In genomic region chr6:158722176-158722729, GRCh38 we compare ENCODE assay signal across 16 cellular contexts.
DNase-seq lines count a peak whose midpoint lies in the region; ATAC-seq, FAIRE-seq and TF ChIP-seq lines count a peak whose summit lies in the region.
"Had no signal": no experiment of that assay in that cellular context is flagged by ENCODE, and none has a peak within 500 bp of the region (broad histone marks: within the 10 kb centered on the region; RNA-seq: fewer than 3 reads in every experiment).

No MANE protein-coding gene starts in this region.

- no TSS peak for BruUV-seq in K562 (replicated peaks; lab: Mats Ljungman, UMichigan)

- H3K4me2 ChIP-seq in A549 (no peak overlapping the region), K562 (ENCODE audit: insufficient read depth, low read length) (no peak overlapping the region)

- TF ChIP-seq CTCF in A549 (IDR thresholded peaks at IDR 0.05) = no peak
- TF ChIP-seq CTCF in K562 (IDR thresholded peaks at IDR 0.05 in 2 of 3, conservative IDR thresholded peaks at IDR 0.05 in 1 of 3; ENCODE audit: insufficient read depth in 2 of 3, low read depth in 1 of 3, low read length in 3 of 3) = no peak

- TF ChIP-seq POLR2A in A549 (IDR thresholded peaks at IDR 0.05; ENCODE audit: low read length) = no peak
- no peak for TF ChIP-seq POLR2A in K562 (conservative IDR thresholded peaks at IDR 0.05)

- no peaks in the 10 kb centered on the region for H3K9me3 Mint-ChIP-seq in CD8-positive, alpha-beta memory T cell
- H3K9me3 Mint-ChIP-seq in stimulated activated memory B cell treated with anti-CD40 and anti-IgM and Interleukin-4, amounts not matched to agents 10 μg/mL and 1 μg/mL and 100 μg/mL, for 72 hours = no peaks in the 10 kb centered on the region
- H3K9me3 Mint-ChIP-seq: HFFc6 had no signal

- H3K4me3 ChIP-seq in A549 (no peak overlapping the region), K562 (no peak overlapping the region)
- H3K4me3 ChIP-seq in CD8-positive, alpha-beta memory T cell (ENCODE audit: low read length) = no peak overlapping the region
- H3K4me3 ChIP-seq: HAP-1 had no signal

- H4K20me1 ChIP-seq in K562 (replicated peaks; ENCODE audit: control insufficient read depth, insufficient read depth, low read length) = 0 out of 2 replicates have a peak, but pooled peaks cover 3% of the 10 kb centered on the region

- DNase-seq in A549 (ENCODE audit: low read depth in 1 of 2, low spot score in 1 of 2) (no peak), K562 (ENCODE audit: extremely low read depth in 1 of 4, low spot score in 3 of 4) (no peak), NCI-H1436 treated with DMSO at 0.1 percent for 48 hours (lab: John Stamatoyannopoulos, UW) (no peak), NCI-H1930 (lab: John Stamatoyannopoulos, UW) (no peak)
- DNase-seq in CD8-positive, alpha-beta memory T cell = no peak
- DNase-seq: BE2C, DMS53, GF-D8, HFFc6 had no signal

- H3K27me3 ChIP-seq in CD8-positive, alpha-beta memory T cell (ENCODE audit: insufficient read depth, low read length, poor library complexity, severe bottlenecking) = no peaks in the 10 kb centered on the region
- peaks cover 3 to 16% of the 10 kb centered on the region in 2 experiments; a peak in 3 of 5 replicates for H3K27me3 ChIP-seq in K562 (ENCODE audit: control insufficient read depth in 2 of 2, insufficient read depth in 2 of 2, low read length in 2 of 2)
- H3K27me3 ChIP-seq: BE2C had no signal

- 76% methylated on average over 5 of the region's 5 CpGs for WGBS in A549 (ENCODE audit: missing lambda C conversion rate)
- WGBS in K562 (ENCODE audit: insufficient coverage, low coverage, missing lambda C conversion rate) = 4% methylated on average over 5 of the region's 5 CpGs

- H3K9me3 ChIP-seq in A549 = no peaks in the 10 kb centered on the region
- no peaks in the 10 kb centered on the region for H3K9me3 ChIP-seq in CD8-positive, alpha-beta memory T cell (ENCODE audit: low read length)
- H3K9me3 ChIP-seq in K562 (replicated peaks; ENCODE audit: control insufficient read depth, insufficient read depth, low read depth, low read length) = no peaks in the 10 kb centered on the region
- H3K9me3 ChIP-seq: BE2C, HAP-1 had no signal

- CTCF ChIA-PET in A549 (lab: Yijun Ruan, JAX) (interaction anchor here (0.9 to 1.4 kb wide), 3 partner anchors 8 to 49 kb away, joined by 3 to 4 read pairs (median 4); no protein-coding TSS in a partner anchor), K562 (lab: Yijun Ruan, JAX; ENCODE audit: low intra/inter-chr PET ratio) (no interaction called here)
- CTCF ChIA-PET in CD8-positive, alpha-beta memory T cell (lab: Charles Lee) = interaction anchor here (0.6 to 1.8 kb wide), 4 partner anchors 15 to 67 kb away, joined by 3 to 7 read pairs (median 4); no protein-coding TSS in a partner anchor

- intact Hi-C loops in K562 (cut with micrococcal nuclease) = no loop called here

- H3K9ac ChIP-seq in K562 (ENCODE audit: insufficient read depth in 1 of 2, low read depth in 2 of 2, low read length in 2 of 2) = no peak overlapping the region

- H2AFZ ChIP-seq in K562 (ENCODE audit: low read depth, low read length) = no peak overlapping the region

- in situ Hi-C loops in K562 (cut with MboI) = loop anchor here (25.0 kb wide), 1 partner anchor 265 kb away; no protein-coding TSS in a partner anchor

- peak overlapping the region in 4 of 7 donors; percentile 20 to 54 (median 30) for H3K4me3 Mint-ChIP-seq in CD8-positive, alpha-beta memory T cell
- no peak overlapping the region for H3K4me3 Mint-ChIP-seq in stimulated activated memory B cell treated with anti-CD40 and anti-IgM and Interleukin-4, amounts not matched to agents 10 μg/mL and 1 μg/mL and 100 μg/mL, for 72 hours
- H3K4me3 Mint-ChIP-seq: HFFc6 had no signal

- POLR2A ChIA-PET in A549 (lab: Yijun Ruan, JAX) (no interaction called here), K562 (lab: Yijun Ruan, JAX) (interaction anchor here (0.6 kb wide), 1 partner anchor 152 kb away, joined by 4 read pairs; no protein-coding TSS in a partner anchor)
- POLR2A ChIA-PET in CD8-positive, alpha-beta memory T cell (lab: Charles Lee) = interaction anchor here (0.7 to 1.1 kb wide), 3 partner anchors 40 to 147 kb away, joined by 3 to 6 read pairs (median 3); no protein-coding TSS in a partner anchor

- FAIRE-seq in A549 (lab: Jason Lieb, UNC) (no peak), K562 (lab: Jason Lieb, UNC) (no peak)
- FAIRE-seq: A204.1, GM19239, H1, HTR-8/SVneo had no signal

- TF ChIP-seq RAD21 in A549 (conservative IDR thresholded peaks at IDR 0.05 in 1 of 2, IDR thresholded peaks at IDR 0.05 in 1 of 2) (no peak), K562 (CRISPR knock-in tag; conservative IDR thresholded peaks at IDR 0.05 in 1 of 2, IDR thresholded peaks at IDR 0.05 in 1 of 2) (no peak)

- peaks cover 8% of the 10 kb centered on the region for H3K36me3 ChIP-seq in CD8-positive, alpha-beta memory T cell (ENCODE audit: insufficient read depth, low read length)
- no peaks in the 10 kb centered on the region for H3K36me3 ChIP-seq in K562 (ENCODE audit: control insufficient read depth, insufficient read depth, low read length)
- H3K36me3 ChIP-seq: BE2C, HAP-1 had no signal

- no peaks in the 10 kb centered on the region for H3K9me1 ChIP-seq in K562 (ENCODE audit: control insufficient read depth, insufficient read depth, low read length)

- peak overlapping the region in 4 of 8 donors; percentile 5 to 92 (median 47) for H3K27ac Mint-ChIP-seq in CD8-positive, alpha-beta memory T cell
- H3K27ac Mint-ChIP-seq in stimulated activated memory B cell treated with anti-CD40 and anti-IgM and Interleukin-4, amounts not matched to agents 10 μg/mL and 1 μg/mL and 100 μg/mL, for 72 hours = peak overlapping the region; percentile 22
- H3K27ac Mint-ChIP-seq: HFFc6 had no signal

- H3K79me2 ChIP-seq in K562 (ENCODE audit: control insufficient read depth, insufficient read depth, low read length) = no peaks in the 10 kb centered on the region

- H3K4me1 ChIP-seq in A549 (peaks cover 17% of the 10 kb centered on the region), K562 (replicated peaks in 1 of 2; ENCODE audit: control insufficient read depth in 2 of 2, insufficient read depth in 2 of 2, low read length in 2 of 2) (peaks cover 5 to 12% of the 10 kb centered on the region in 2 experiments)
- peaks cover 51% of the 10 kb centered on the region for H3K4me1 ChIP-seq in CD8-positive, alpha-beta memory T cell (ENCODE audit: insufficient read depth, low read length)
- H3K4me1 ChIP-seq: BE2C, HAP-1 had no signal

- H3K27me3 Mint-ChIP-seq in CD8-positive, alpha-beta memory T cell = no peaks in the 10 kb centered on the region
- H3K27me3 Mint-ChIP-seq in stimulated activated memory B cell treated with anti-CD40 and anti-IgM and Interleukin-4, amounts not matched to agents 10 μg/mL and 1 μg/mL and 100 μg/mL, for 72 hours = no peaks in the 10 kb centered on the region

- TF ChIP-seq EP300 in A549 (IDR thresholded peaks at IDR 0.05) (no peak), K562 (IDR thresholded peaks at IDR 0.05; ENCODE audit: low read length) (no peak)

- ATAC-seq in A549 (no peak), K562 (no peak), HG03039 (IDR thresholded peaks at IDR 0.05; ENCODE audit: unreplicated experiment) (no peak)
- no peak for ATAC-seq in stimulated activated memory B cell treated with anti-CD40 and anti-IgM and Interleukin-4, amounts not matched to agents 10 μg/mL and 1 μg/mL and 100 μg/mL, for 72 hours

- peaks cover 49 to 59% (median 56%) of the 10 kb centered on the region in 3 donors for H3K4me1 Mint-ChIP-seq in CD8-positive, alpha-beta memory T cell
- H3K4me1 Mint-ChIP-seq in stimulated activated memory B cell treated with anti-CD40 and anti-IgM and Interleukin-4, amounts not matched to agents 10 μg/mL and 1 μg/mL and 100 μg/mL, for 72 hours = peaks cover 41% of the 10 kb centered on the region

- H3K27ac ChIP-seq in A549 (peak overlapping the region; percentile 22 to 43; a peak in 3 of 6 replicates), K562 (ENCODE audit: extremely low read depth, low read depth, low read length) (no peak overlapping the region)
- no peak overlapping the region for H3K27ac ChIP-seq in CD8-positive, alpha-beta memory T cell (ENCODE audit: low read depth, low read length)

- peaks cover 18 to 55% (median 21%) of the 10 kb centered on the region in 3 donors for H3K36me3 Mint-ChIP-seq in CD8-positive, alpha-beta memory T cell
- H3K36me3 Mint-ChIP-seq in stimulated activated memory B cell treated with anti-CD40 and anti-IgM and Interleukin-4, amounts not matched to agents 10 μg/mL and 1 μg/mL and 100 μg/mL, for 72 hours = peaks cover 17% of the 10 kb centered on the region

TF ChIP-seq in A549, 52 proteins besides CTCF, POLR2A, EP300 and RAD21:
- TF ChIP-seq MAFK (IDR thresholded peaks at IDR 0.05; ENCODE audit: partially characterized antibody) (peak; percentile 84), GATA3 (IDR thresholded peaks at IDR 0.05; ENCODE audit: borderline replicate concordance) (no peak)
TF ChIP-seq in A549: peak in this region for 1.

TF ChIP-seq in K562, 482 proteins besides CTCF, POLR2A, EP300 and RAD21:
- no peak for TF ChIP-seq POLR2AphosphoS2 (IDR thresholded peaks at IDR 0.05; ENCODE audit: low read length)
- TF ChIP-seq SMAD1 (IDR thresholded peaks at IDR 0.05; ENCODE audit: low read depth, low read length, partially characterized antibody) = no peak
- TF ChIP-seq ZNF316 (IDR thresholded peaks at IDR 0.05) = peak; percentile 90
- no peak for TF ChIP-seq TCF7 (IDR thresholded peaks at IDR 0.05; ENCODE audit: borderline replicate concordance)
- peak; percentile 78 for TF ChIP-seq MAFK (IDR thresholded peaks at IDR 0.05; ENCODE audit: low read length)
- TF ChIP-seq FOXM1 (IDR thresholded peaks at IDR 0.05; ENCODE audit: low read depth) = no peak
- TF ChIP-seq FOXM1 (CRISPR knock-in tag; IDR thresholded peaks at IDR 0.05; ENCODE audit: low read depth) = no peak
- TF ChIP-seq PYGO2 (tag; IDR thresholded peaks at IDR 0.05) = no peak
- peak; percentile 67; the same call in 1 of the 2 replicates for TF ChIP-seq MAFG (tag; conservative IDR thresholded peaks at IDR 0.05)
- peak; percentile 82 for TF ChIP-seq MAFF (IDR thresholded peaks at IDR 0.05; ENCODE audit: low read length)
- peak; percentile 82 for TF ChIP-seq C11orf30 (IDR thresholded peaks at IDR 0.05; ENCODE audit: low read depth)

Comparison
In these comparisons a context has a peak if more than half of its experiments do, and no peak if none do; other contexts are left out.
1. H3K27ac ChIP-seq: peak in A549 (2 of 2); none in CD8-positive, alpha-beta memory T cell (single experiment) and K562 (single experiment).
2. Of the 35 proteins assayed by ChIP-seq in both K562 and A549: peak only in K562: none; only in A549: none; in both: MAFK; in neither: 34.